Comparison of ENCODE assay signal across 17 cellular contexts in genomic region chr7:92753614-92754013, GRCh38.
DNase-seq lines count a peak whose midpoint lies in the region; ATAC-seq and TF ChIP-seq lines count a peak whose summit lies in the region.
"Had no signal": no experiment of that assay in that cellular context is flagged by ENCODE, and none has a peak within 500 bp of the region (broad histone marks: within the 10 kb centered on the region; RNA-seq: fewer than 3 reads in every experiment).

No MANE protein-coding gene starts in this region.

- POLR2A ChIA-PET in CD4-positive, alpha-beta memory T cell (lab: Charles Lee; ENCODE audit: partially characterized antibody): no interaction called here

- TF ChIP-seq CTCF in Loucy (conservative IDR thresholded peaks at IDR 0.05; ENCODE audit: low read length): no peak
- no peak for TF ChIP-seq CTCF in brain microvascular endothelial cell (IDR thresholded peaks at IDR 0.05; ENCODE audit: low read depth, low read length, missing control alignments)

- no peaks in the 10 kb centered on the region for H3K9me3 ChIP-seq in Loucy (ENCODE audit: insufficient read depth, low read depth, low read length)
- H3K9me3 ChIP-seq in CD4-positive, alpha-beta memory T cell (ENCODE audit: control insufficient read depth in 1 of 2, low read length in 2 of 2): no peaks in the 10 kb centered on the region

- no peak overlapping the region for H3K4me3 Mint-ChIP-seq in activated naive CD4-positive, alpha-beta T cell treated with anti-CD3 and anti-CD28 coated beads, Interleukin-2, amount 50 U/mL, for 24 hours
- H3K4me3 Mint-ChIP-seq in stimulated activated effector memory CD8-positive, alpha-beta T cell treated with anti-CD3 and anti-CD28 coated beads, Interleukin-12 subunit alpha, Interleukin-12 subunit beta, amount 100 ng/mL, for 72 hours: no peak overlapping the region
- no peak overlapping the region for H3K4me3 Mint-ChIP-seq in CD4-positive, alpha-beta memory T cell

- peak overlapping the region; percentile 98 for H3K27ac ChIP-seq in brain microvascular endothelial cell
- no peak overlapping the region for H3K27ac ChIP-seq in CD4-positive, alpha-beta memory T cell (ENCODE audit: low read depth, low read length)

- H3K9ac ChIP-seq in Loucy (ENCODE audit: low read depth, low read length, poor library complexity, severe bottlenecking): peak overlapping the region; percentile 89

- ATAC-seq in stimulated activated effector memory CD8-positive, alpha-beta T cell treated with anti-CD3 and anti-CD28 coated beads, Interleukin-12 subunit alpha, Interleukin-12 subunit beta, amount 100 ng/mL, for 72 hours: no peak
- ATAC-seq in GM21576 (IDR thresholded peaks at IDR 0.05; ENCODE audit: unreplicated experiment) (no peak), GM19452 (IDR thresholded peaks at IDR 0.05; ENCODE audit: unreplicated experiment) (no peak)
- ATAC-seq: left colon, sciatic nerve had no signal

- peaks cover 41% of the 10 kb centered on the region for H3K36me3 Mint-ChIP-seq in activated naive CD4-positive, alpha-beta T cell treated with anti-CD3 and anti-CD28 coated beads, Interleukin-2, amount 50 U/mL, for 24 hours
- peaks cover 80% of the 10 kb centered on the region for H3K36me3 Mint-ChIP-seq in stimulated activated effector memory CD8-positive, alpha-beta T cell treated with anti-CD3 and anti-CD28 coated beads, Interleukin-12 subunit alpha, Interleukin-12 subunit beta, amount 100 ng/mL, for 72 hours
- H3K36me3 Mint-ChIP-seq in CD4-positive, alpha-beta memory T cell: peaks cover 12 to 26% of the 10 kb centered on the region in 2 donors

- peaks cover 72% of the 10 kb centered on the region for H3K36me3 ChIP-seq in Loucy (ENCODE audit: insufficient read depth, low read length)
- H3K36me3 ChIP-seq in brain microvascular endothelial cell (replicated peaks): peaks cover 7% of the 10 kb centered on the region
- H3K36me3 ChIP-seq in CD4-positive, alpha-beta memory T cell (ENCODE audit: insufficient read depth, low read length): no peaks in the 10 kb centered on the region

- peaks cover 27% of the 10 kb centered on the region for H4K20me1 ChIP-seq in Loucy (ENCODE audit: insufficient read depth, low read length, poor library complexity, severe bottlenecking)

- peak overlapping the region; percentile 63 for H3K4me3 ChIP-seq in Loucy (ENCODE audit: low read length, poor library complexity, severe bottlenecking)
- H3K4me3 ChIP-seq in brain microvascular endothelial cell (ENCODE audit: low read depth, low read length): no peak overlapping the region
- H3K4me3 ChIP-seq in CD4-positive, alpha-beta memory T cell (ENCODE audit: low read length in 2 of 2): no peak overlapping the region
- H3K4me3 ChIP-seq: hepatocyte had no signal

- H3K27me3 ChIP-seq in Loucy (ENCODE audit: insufficient read depth, low read length, poor library complexity, severe bottlenecking) (no peaks in the 10 kb centered on the region), brain microvascular endothelial cell (replicated peaks) (no peaks in the 10 kb centered on the region)
- no peaks in the 10 kb centered on the region for H3K27me3 ChIP-seq in CD4-positive, alpha-beta memory T cell (ENCODE audit: insufficient read depth, low read length)
- H3K27me3 ChIP-seq: hepatocyte had no signal

- intact Hi-C loops in CD4-positive, alpha-beta memory T cell (cut with micrococcal nuclease): no loop called here

- H3K79me2 ChIP-seq in Loucy (ENCODE audit: insufficient read depth, low read length): peaks cover 91% of the 10 kb centered on the region

- peak overlapping the region; percentile 81 for H3K4me2 ChIP-seq in Loucy (ENCODE audit: low read depth, low read length, poor library complexity, severe bottlenecking)
- H3K4me2 ChIP-seq: hepatocyte had no signal

- peaks cover 4% of the 10 kb centered on the region for H3K9me3 Mint-ChIP-seq in activated naive CD4-positive, alpha-beta T cell treated with anti-CD3 and anti-CD28 coated beads, Interleukin-2, amount 50 U/mL, for 24 hours
- no peaks in the 10 kb centered on the region for H3K9me3 Mint-ChIP-seq in stimulated activated effector memory CD8-positive, alpha-beta T cell treated with anti-CD3 and anti-CD28 coated beads, Interleukin-12 subunit alpha, Interleukin-12 subunit beta, amount 100 ng/mL, for 72 hours
- H3K9me3 Mint-ChIP-seq in CD4-positive, alpha-beta memory T cell: peaks cover 0 to 2% (median 0%) of the 10 kb centered on the region in 8 donors

- in situ Hi-C loops in brain microvascular endothelial cell (cut with HindIII; ENCODE audit: low pct_ligation_motif_present, low sequenced_read_pairs): no loop called here

- DNase-seq in activated naive CD4-positive, alpha-beta T cell treated with anti-CD3 and anti-CD28 coated beads, Interleukin-2, amount 50 U/mL, for 16 hours: no peak
- DNase-seq in brain microvascular endothelial cell: no peak
- DNase-seq in stimulated activated effector memory CD8-positive, alpha-beta T cell treated with anti-CD3 and anti-CD28 coated beads, Interleukin-12 subunit alpha, Interleukin-12 subunit beta, amount 100 ng/mL, for 72 hours (ENCODE audit: low spot score in 2 of 2): no peak
- no peak for DNase-seq in CD4-positive, alpha-beta memory T cell
- DNase-seq: H7; left colon; MM.1S; NCI-H2029; NCI-H524; OCI-M1; stimulated activated CD4-positive, alpha-beta T cell treated with anti-CD3 and anti-CD28 coated beads, Interleukin-2, amount 100 ng/mL, for 24 hours had no signal

- peaks cover 81% of the 10 kb centered on the region for H3K4me1 ChIP-seq in Loucy (ENCODE audit: insufficient read depth, low read length, poor library complexity, severe bottlenecking)
- no peaks in the 10 kb centered on the region for H3K4me1 ChIP-seq in CD4-positive, alpha-beta memory T cell (ENCODE audit: insufficient read depth, low read length)

- CTCF ChIA-PET in CD4-positive, alpha-beta memory T cell (lab: Charles Lee; ENCODE audit: partially characterized antibody): interaction anchor here (1.1 kb wide), 1 partner anchor 78 kb away, joined by 3 read pairs; no protein-coding TSS in a partner anchor

- no peaks in the 10 kb centered on the region for H3K27me3 Mint-ChIP-seq in activated naive CD4-positive, alpha-beta T cell treated with anti-CD3 and anti-CD28 coated beads, Interleukin-2, amount 50 U/mL, for 24 hours
- no peaks in the 10 kb centered on the region for H3K27me3 Mint-ChIP-seq in CD4-positive, alpha-beta memory T cell

- no peaks in the 10 kb centered on the region for H3K9me2 ChIP-seq in Loucy (replicated peaks; ENCODE audit: low read depth, low read length)

- H3F3A ChIP-seq in Loucy (ENCODE audit: low read depth): peaks cover 22% of the 10 kb centered on the region

- peaks cover 65% of the 10 kb centered on the region for H3K4me1 Mint-ChIP-seq in activated naive CD4-positive, alpha-beta T cell treated with anti-CD3 and anti-CD28 coated beads, Interleukin-2, amount 50 U/mL, for 24 hours
- peaks cover 63% of the 10 kb centered on the region for H3K4me1 Mint-ChIP-seq in stimulated activated effector memory CD8-positive, alpha-beta T cell treated with anti-CD3 and anti-CD28 coated beads, Interleukin-12 subunit alpha, Interleukin-12 subunit beta, amount 100 ng/mL, for 72 hours
- peaks cover 11 to 34% (median 24%) of the 10 kb centered on the region in 4 donors for H3K4me1 Mint-ChIP-seq in CD4-positive, alpha-beta memory T cell

- peak overlapping the region; percentile 61 for H3K27ac Mint-ChIP-seq in activated naive CD4-positive, alpha-beta T cell treated with anti-CD3 and anti-CD28 coated beads, Interleukin-2, amount 50 U/mL, for 24 hours
- H3K27ac Mint-ChIP-seq in stimulated activated effector memory CD8-positive, alpha-beta T cell treated with anti-CD3 and anti-CD28 coated beads, Interleukin-12 subunit alpha, Interleukin-12 subunit beta, amount 100 ng/mL, for 72 hours: peak overlapping the region; percentile 21
- H3K27ac Mint-ChIP-seq in CD4-positive, alpha-beta memory T cell: peak overlapping the region in 1 of 7 donors; percentile 66

- no peak overlapping the region for H2AFZ ChIP-seq in Loucy (ENCODE audit: low read length)
- H2AFZ ChIP-seq: hepatocyte had no signal
